2 cellular contexts compared by ENCODE assay signal in the genomic region with DNA sequence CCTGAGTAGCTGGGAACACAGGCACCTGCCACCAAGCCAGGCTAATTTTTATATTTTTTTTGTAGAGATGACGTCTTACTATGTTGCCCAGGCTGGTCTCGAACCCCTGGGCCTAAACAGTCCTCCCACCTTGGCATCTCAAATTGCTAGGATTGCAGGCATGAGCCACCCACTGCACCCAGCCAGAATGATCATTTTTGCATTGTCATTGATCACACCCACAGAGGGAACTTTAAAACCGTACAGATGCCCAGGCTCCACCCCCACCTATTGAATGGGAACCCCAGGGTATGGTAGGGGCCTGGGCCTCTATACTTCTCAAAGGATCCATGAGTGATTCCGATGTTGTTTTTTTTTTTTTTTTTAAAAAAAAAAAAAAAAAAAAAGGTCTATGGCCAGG.
TF ChIP-seq lines count a peak whose summit lies in the region.

No MANE protein-coding gene starts in this region.

TF ChIP-seq in HEK293, 187 proteins besides CTCF, POLR2A, EP300 and RAD21:
- TF ChIP-seq ZNF830 (tag by site-specific recombination; IDR thresholded peaks at IDR 0.05; ENCODE audit: low read depth): no peak
- peak; percentile 23 for TF ChIP-seq ZFHX2 (tag by site-specific recombination; conservative IDR thresholded peaks at IDR 0.05)
- TF ChIP-seq EGR2 (tag by site-specific recombination; IDR thresholded peaks at IDR 0.05; ENCODE audit: low read depth): peak; percentile 30; the same call in 1 of the 2 replicates

TF ChIP-seq in K562, 482 proteins besides CTCF, POLR2A, EP300 and RAD21:
- TF ChIP-seq NFE2 (IDR thresholded peaks at IDR 0.05; ENCODE audit: low read depth) (peak; percentile 50), MAFG (tag; conservative IDR thresholded peaks at IDR 0.05) (peak; percentile 54), CEBPG (CRISPR knock-in tag; IDR thresholded peaks at IDR 0.05) (no peak), CEBPG (tag; conservative IDR thresholded peaks at IDR 0.05 in 1 of 2, IDR thresholded peaks at IDR 0.05 in 1 of 2) (no peak), C11orf30 (IDR thresholded peaks at IDR 0.05; ENCODE audit: low read depth) (peak; percentile 12; the same call in 1 of the 2 replicates), SNRNP70 (optimal IDR thresholded peaks at IDR 0.05; ENCODE audit: low read depth, low read length) (no peak), ZNF316 (IDR thresholded peaks at IDR 0.05) (0 out of 2 replicates have a peak, but pooled peaks have one; percentile 1)
